9 cellular contexts compared by ENCODE assay signal in the genomic region with DNA sequence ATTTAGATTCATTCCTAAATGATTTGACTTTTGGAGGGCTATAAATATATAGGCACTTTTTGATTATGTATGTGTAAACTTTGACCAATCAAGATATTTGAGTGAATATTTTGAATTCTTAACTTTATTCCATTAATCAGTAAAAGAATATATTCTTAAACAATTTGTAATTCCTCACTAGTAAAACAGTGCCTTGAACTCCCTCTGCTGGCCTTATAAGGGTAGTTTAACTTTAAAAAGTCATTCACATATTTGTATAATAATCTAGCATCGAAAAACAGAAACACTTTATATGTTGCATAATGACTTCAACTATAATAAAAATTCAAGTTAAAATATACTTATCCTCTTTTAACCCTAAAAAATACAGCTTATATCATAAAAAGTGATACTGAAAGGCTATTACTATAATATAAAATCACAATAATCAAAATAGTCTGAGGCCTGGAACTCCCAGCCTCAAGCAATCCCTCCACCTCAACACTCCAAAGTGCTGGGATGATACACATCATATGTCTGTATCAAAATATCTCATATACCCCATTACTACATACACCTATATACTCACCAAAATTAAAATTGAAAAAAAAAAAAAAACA. TPM values are rescaled to one million over a fixed set of nuclear protein-coding genes. Genes with fewer than 3 reads are reported as not detected.
DNase-seq lines count a peak whose midpoint lies in the region; ATAC-seq and TF ChIP-seq lines count a peak whose summit lies in the region.
"Had no signal": no experiment of that assay in that cellular context is flagged by ENCODE, and none has a peak within 500 bp of the region (broad histone marks: within the 10 kb centered on the region; RNA-seq: fewer than 3 reads in every experiment).

No MANE protein-coding gene starts in this region.

- TF ChIP-seq CTCF in HFF-Myc (IDR thresholded peaks at IDR 0.05; ENCODE audit: low read depth, low read length, missing control alignments) (peak; percentile 17), choroid plexus epithelial cell (conservative IDR thresholded peaks at IDR 0.05; ENCODE audit: low read depth, low read length) (peak; percentile 58), neural progenitor cell (IDR thresholded peaks at IDR 0.05) (peak; percentile 77)

- no peaks in the 10 kb centered on the region for H3K9me3 Mint-ChIP-seq in neural progenitor cell
- H3K9me3 Mint-ChIP-seq: naive thymus-derived CD4-positive, alpha-beta T cell had no signal

- no peak overlapping the region for H3K4me2 ChIP-seq in neural progenitor cell

- H3K4me1 Mint-ChIP-seq in neural progenitor cell, result peaks cover 15% of the 10 kb centered on the region
- H3K4me1 Mint-ChIP-seq: naive thymus-derived CD4-positive, alpha-beta T cell had no signal

- no peaks in the 10 kb centered on the region for H3K36me3 ChIP-seq in neural progenitor cell

- no peaks in the 10 kb centered on the region for H3K79me2 ChIP-seq in neural progenitor cell (ENCODE audit: low read depth)

- H3K4me3 Mint-ChIP-seq in neural progenitor cell, result no peak overlapping the region
- H3K4me3 Mint-ChIP-seq: naive thymus-derived CD4-positive, alpha-beta T cell had no signal

- H3K9me3 ChIP-seq in neural progenitor cell (ENCODE audit: low read depth), result no peaks in the 10 kb centered on the region

- no peaks in the 10 kb centered on the region for H3K27me3 Mint-ChIP-seq in neural progenitor cell (ENCODE audit: insufficient read depth, low read depth)

- H3K27ac ChIP-seq in neural progenitor cell, result no peak overlapping the region

- no peaks in the 10 kb centered on the region for H3K27me3 ChIP-seq in neural progenitor cell

- peaks cover 30% of the 10 kb centered on the region for H3K4me1 ChIP-seq in neural progenitor cell

- H3K27ac Mint-ChIP-seq in neural progenitor cell, result no peak overlapping the region
- H3K27ac Mint-ChIP-seq: naive thymus-derived CD4-positive, alpha-beta T cell had no signal

- H4K20me1 ChIP-seq in neural progenitor cell (ENCODE audit: low read depth), result no peaks in the 10 kb centered on the region

- H3F3A ChIP-seq in neural progenitor cell (ENCODE audit: low read depth), result peaks cover 13% of the 10 kb centered on the region

- H2AFZ ChIP-seq in neural progenitor cell (replicated peaks), result no peak overlapping the region

- ATAC-seq in HG03439 (IDR thresholded peaks at IDR 0.05; ENCODE audit: unreplicated experiment), result no peak
- ATAC-seq: naive thymus-derived CD4-positive, alpha-beta T cell had no signal

- H3K4me3 ChIP-seq in HFF-Myc (replicated peaks; ENCODE audit: low read depth, low read length) (no peak overlapping the region), choroid plexus epithelial cell (ENCODE audit: low read depth, low read length) (no peak overlapping the region), neural progenitor cell (no peak overlapping the region)

- DNase-seq in DMS53 treated with DMSO at 0.1 percent for 48 hours (lab: John Stamatoyannopoulos, UW; ENCODE audit: unreplicated experiment) (peak; percentile 63), HFF-Myc (ENCODE audit: extremely low read depth, low read depth) (peak; percentile 4), NCI-H345 treated with DMSO at 0.1 percent for 48 hours (lab: John Stamatoyannopoulos, UW; ENCODE audit: unreplicated experiment) (peak; percentile 30), choroid plexus epithelial cell (ENCODE audit: low read depth) (peak; percentile 61), neural progenitor cell (ENCODE audit: low spot score) (peak; percentile 40), DMS79 (lab: John Stamatoyannopoulos, UW) (no peak)
- no peak for DNase-seq in stimulated activated CD4-positive, alpha-beta T cell treated with anti-CD3 and anti-CD28 coated beads, Interleukin-1b, Interleukin-23, amount 100 ng/mL, for 48 hours

- H3K36me3 Mint-ChIP-seq in neural progenitor cell, result no peaks in the 10 kb centered on the region
- H3K36me3 Mint-ChIP-seq: naive thymus-derived CD4-positive, alpha-beta T cell had no signal

- H3K9ac ChIP-seq in neural progenitor cell, result no peak overlapping the region

RNA-seq across cellular contexts. Expression of a gene that starts 31.2 kb away (rescaled TPM):
- 75.2 and 84.7 TPM in 2 replicates for total RNA-seq in neural progenitor cell (ENCODE audit: low replicate concordance)

RNA-seq across cellular contexts. Expression of a gene that starts 31.3 kb away (rescaled TPM):
- total RNA-seq in neural progenitor cell (ENCODE audit: low replicate concordance), result 9.3 and 11.2 TPM in 2 replicates

Comparison
In these comparisons a context has a peak if more than half of its experiments do, and no peak if none do; other contexts are left out.
1. DNase-seq: peak in DMS53 treated with DMSO at 0.1 percent for 48 hours (single experiment), HFF-Myc (single experiment), NCI-H345 treated with DMSO at 0.1 percent for 48 hours (single experiment), choroid plexus epithelial cell (single experiment) and neural progenitor cell (single experiment); none in DMS79 (single experiment) and stimulated activated CD4-positive, alpha-beta T cell treated with anti-CD3 and anti-CD28 coated beads, Interleukin-1b, Interleukin-23, amount 100 ng/mL, for 48 hours (single experiment).
2. CTCF ChIP-seq: peak in every context shown above with its lines; median percentile 77 in neural progenitor cell; 58 in choroid plexus epithelial cell; 17 in HFF-Myc.